32 cellular contexts compared by ENCODE assay signal in the genomic region with DNA sequence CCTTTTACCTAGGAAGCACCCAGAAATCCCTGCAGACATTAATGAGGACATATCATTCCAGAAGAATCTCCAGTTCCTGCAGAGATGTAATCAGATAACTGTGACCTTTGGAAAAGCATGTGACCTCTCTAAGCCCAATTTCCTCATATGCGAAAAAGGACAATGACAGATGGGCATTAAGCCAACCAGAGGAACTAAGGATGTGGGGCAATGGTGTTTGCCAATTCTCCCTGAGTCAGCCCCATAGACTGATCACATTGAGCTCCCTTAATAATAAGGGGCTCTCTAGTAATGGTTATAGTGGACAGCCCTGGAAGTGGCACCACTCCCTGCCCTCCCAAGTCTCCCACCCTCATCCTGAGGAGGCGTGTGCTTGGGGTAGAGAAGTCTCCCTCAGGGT. TPM values are rescaled to one million over a fixed set of nuclear protein-coding genes. Genes with fewer than 3 reads are reported as not detected.
DNase-seq lines count a peak whose midpoint lies in the region; ATAC-seq, FAIRE-seq and TF ChIP-seq lines count a peak whose summit lies in the region.
"Had no signal": no experiment of that assay in that cellular context is flagged by ENCODE, and none has a peak within 500 bp of the region (broad histone marks: within the 10 kb centered on the region; RNA-seq: fewer than 3 reads in every experiment).

No MANE protein-coding gene starts in this region.

- no peak overlapping the region for H3K9ac ChIP-seq in neural progenitor cell

- no peak for FAIRE-seq in A549 (lab: Jason Lieb, UNC)
- FAIRE-seq: GM19239, TTC549 had no signal

- H3K27me3 Mint-ChIP-seq in endothelial cell (ENCODE audit: unreplicated experiment) (peaks cover 10% of the 10 kb centered on the region), neural progenitor cell (ENCODE audit: insufficient read depth, low read depth) (peaks cover 11% of the 10 kb centered on the region)
- H3K27me3 Mint-ChIP-seq: stimulated activated memory B cell treated with anti-CD40 and anti-IgM and Interleukin-4, amounts not matched to agents 10 μg/mL and 1 μg/mL and 100 μg/mL, for 72 hours had no signal

- ATAC-seq in A549, result no peak
- ATAC-seq in HG02678 (IDR thresholded peaks at IDR 0.05; ENCODE audit: unreplicated experiment), result no peak
- ATAC-seq: naive thymus-derived CD8-positive, alpha-beta T cell had no signal

- H3K36me3 Mint-ChIP-seq in endothelial cell (ENCODE audit: low read depth, unreplicated experiment), result peaks cover 5% of the 10 kb centered on the region
- H3K36me3 Mint-ChIP-seq in neural progenitor cell, result no peaks in the 10 kb centered on the region
- H3K36me3 Mint-ChIP-seq: stimulated activated memory B cell treated with anti-CD40 and anti-IgM and Interleukin-4, amounts not matched to agents 10 μg/mL and 1 μg/mL and 100 μg/mL, for 72 hours had no signal

- peaks cover 8% of the 10 kb centered on the region; the same call in 1 of the 3 replicates for H3K4me1 ChIP-seq in A549
- H3K4me1 ChIP-seq in neural progenitor cell, result peaks cover 14% of the 10 kb centered on the region

- H3F3A ChIP-seq in neural progenitor cell (ENCODE audit: low read depth), result peaks cover 3% of the 10 kb centered on the region

- no peak overlapping the region for H2AFZ ChIP-seq in neural progenitor cell (replicated peaks)

- H3K9me3 ChIP-seq in A549 (no peaks in the 10 kb centered on the region), neural progenitor cell (ENCODE audit: low read depth) (no peaks in the 10 kb centered on the region)
- H3K9me3 ChIP-seq: MG63 had no signal

- DNase-seq in A549 (ENCODE audit: low read depth in 1 of 2, low spot score in 1 of 2) (no peak), ELR (ENCODE audit: low read depth) (peak; percentile 13), NOMO-1 treated with DMSO at 0.1 percent for 48 hours (lab: John Stamatoyannopoulos, UW; ENCODE audit: unreplicated experiment) (peak; percentile 56), endothelial cell (ENCODE audit: low spot score) (no peak), neural progenitor cell (ENCODE audit: low spot score) (no peak), pons (ENCODE audit: low spot score) (no peak), midbrain (lab: John Stamatoyannopoulos, UW) (no peak)
- DNase-seq: activated CD4-positive, alpha-beta T cell treated with anti-CD3 and anti-CD28 coated beads for 1 hour; activated gamma-delta T cell; C1 segment of cervical spinal cord; cerebellar nuclear complex; foreskin melanocyte; H9; left cardiac atrium; mesendoderm; naive thymus-derived CD8-positive, alpha-beta T cell; NCI-H146; NCI-H526 treated with DMSO at 0.1 percent for 48 hours; SHP77; spleen; stimulated activated CD4-positive, alpha-beta T cell treated with anti-CD3 and anti-CD28 coated beads, Interleukin-2, amount 100 ng/mL, for 48 hours; T-helper 1 cell had no signal

- TF ChIP-seq EP300 in A549 (IDR thresholded peaks at IDR 0.05), result no peak

- TF ChIP-seq RAD21 in A549 (conservative IDR thresholded peaks at IDR 0.05 in 1 of 2, IDR thresholded peaks at IDR 0.05 in 1 of 2), result no peak

- no peak for TF ChIP-seq CTCF in A549 (IDR thresholded peaks at IDR 0.05)
- no peak for TF ChIP-seq CTCF in endothelial cell (IDR thresholded peaks at IDR 0.05; ENCODE audit: unreplicated experiment)
- no peak for TF ChIP-seq CTCF in neural progenitor cell (IDR thresholded peaks at IDR 0.05)

- POLR2A ChIA-PET in A549 (lab: Yijun Ruan, JAX), result no interaction called here

- H3K27ac ChIP-seq in A549 (no peak overlapping the region), neural progenitor cell (no peak overlapping the region)
- H3K27ac ChIP-seq: spleen had no signal

- no peaks in the 10 kb centered on the region for H3K36me3 ChIP-seq in neural progenitor cell
- H3K36me3 ChIP-seq: MG63, spleen had no signal

- no peak for TF ChIP-seq POLR2A in A549 (IDR thresholded peaks at IDR 0.05; ENCODE audit: low read length)

- H3K27ac Mint-ChIP-seq in endothelial cell (ENCODE audit: unreplicated experiment) (peak overlapping the region; percentile 48), neural progenitor cell (no peak overlapping the region)
- H3K27ac Mint-ChIP-seq: H9; naive thymus-derived CD8-positive, alpha-beta T cell; stimulated activated memory B cell treated with anti-CD40 and anti-IgM and Interleukin-4, amounts not matched to agents 10 μg/mL and 1 μg/mL and 100 μg/mL, for 72 hours had no signal

- CTCF ChIA-PET in A549 (lab: Yijun Ruan, JAX), result interaction anchor here (5.1 to 33.1 kb wide), 2 partner anchors 89 to 121 kb away, joined by 20 to 691 read pairs; no protein-coding TSS in a partner anchor

- WGBS in A549 (ENCODE audit: missing lambda C conversion rate), result 24% methylated on average over 2 of the region's 2 CpGs

- peaks cover 15% of the 10 kb centered on the region for H3K27me3 ChIP-seq in neural progenitor cell
- H3K27me3 ChIP-seq: MG63, spleen had no signal

- H4K20me1 ChIP-seq in neural progenitor cell (ENCODE audit: low read depth), result no peaks in the 10 kb centered on the region

- H3K4me1 Mint-ChIP-seq in endothelial cell (ENCODE audit: unreplicated experiment) (peaks cover 85% of the 10 kb centered on the region), neural progenitor cell (peaks cover 22% of the 10 kb centered on the region)

- H3K4me2 ChIP-seq in A549, result peak overlapping the region; percentile 29; the same call in 1 of the 3 replicates
- no peak overlapping the region for H3K4me2 ChIP-seq in neural progenitor cell

- H3K9me3 Mint-ChIP-seq in endothelial cell (ENCODE audit: unreplicated experiment) (peaks cover 7% of the 10 kb centered on the region), neural progenitor cell (no peaks in the 10 kb centered on the region)
- H3K9me3 Mint-ChIP-seq: stimulated activated memory B cell treated with anti-CD40 and anti-IgM and Interleukin-4, amounts not matched to agents 10 μg/mL and 1 μg/mL and 100 μg/mL, for 72 hours had no signal

- H3K79me2 ChIP-seq in neural progenitor cell (ENCODE audit: low read depth), result no peaks in the 10 kb centered on the region

- peak overlapping the region; percentile 24 for H3K4me3 Mint-ChIP-seq in endothelial cell (ENCODE audit: unreplicated experiment)
- no peak overlapping the region for H3K4me3 Mint-ChIP-seq in neural progenitor cell
- H3K4me3 Mint-ChIP-seq: H9; naive thymus-derived CD8-positive, alpha-beta T cell; stimulated activated memory B cell treated with anti-CD40 and anti-IgM and Interleukin-4, amounts not matched to agents 10 μg/mL and 1 μg/mL and 100 μg/mL, for 72 hours had no signal

- no peak overlapping the region for H3K4me3 ChIP-seq in A549
- H3K4me3 ChIP-seq in neural progenitor cell, result no peak overlapping the region
- H3K4me3 ChIP-seq: MG63, spleen had no signal

TF ChIP-seq in A549, 52 proteins besides CTCF, POLR2A, EP300 and RAD21:
- TF ChIP-seq MAFK (IDR thresholded peaks at IDR 0.05; ENCODE audit: partially characterized antibody), result no peak
- no peak for TF ChIP-seq NPAS2 (CRISPR knock-in tag; IDR thresholded peaks at IDR 0.05; ENCODE audit: borderline replicate concordance)
- TF ChIP-seq GATA3 (IDR thresholded peaks at IDR 0.05; ENCODE audit: borderline replicate concordance), result peak; percentile 46; the same call in 1 of the 2 replicates
- no peak for TF ChIP-seq FOSL2 (IDR thresholded peaks at IDR 0.05)
- TF ChIP-seq FOSL2 (CRISPR knock-in tag; IDR thresholded peaks at IDR 0.05), result no peak

RNA-seq across cellular contexts. Expression of gene FOXI1, which starts 10.0 kb away (rescaled TPM):
- polyA plus RNA-seq in A549 (2011; rRNA removed), result not detected in 2 replicates
- polyA plus RNA-seq in A549 (2012; cell fraction: cytosol; rRNA removed), result 0.01 TPM in 1 of 2 replicates, not detected in the other
- polyA plus RNA-seq in A549 (2012; cell fraction: nucleus; rRNA removed), result 0.06 TPM in 1 of 2 replicates, not detected in the other
- not detected in 3 replicates for polyA plus RNA-seq in A549 (2017; fragmentation: RNase III; extraction: RNeasy Plus Mini Kit Qiagen cat#74134 plus additional on column Dnase treatment)
- polyA minus RNA-seq in A549 (2011; rRNA and poly(A)+ RNA removed), result not detected in 2 replicates
- 2.2 TPM for total RNA-seq in endothelial cell (ENCODE audit: unreplicated experiment)
- total RNA-seq in neural progenitor cell (ENCODE audit: low replicate concordance), result 0.09 TPM in 1 of 2 replicates, not detected in the other
- total RNA-seq: H9; left cardiac atrium; naive thymus-derived CD8-positive, alpha-beta T cell; OCI-LY7; omental fat pad; renal cortical epithelial cell; spleen; urinary bladder had no signal
- polyA plus RNA-seq: esophagus; naive thymus-derived CD8-positive, alpha-beta T cell; spleen; urinary bladder had no signal

Comparison
In these comparisons a context has a peak if more than half of its experiments do, and no peak if none do; other contexts are left out.
1. DNase-seq: peak in ELR (single experiment) and NOMO-1 treated with DMSO at 0.1 percent for 48 hours (single experiment); none in A549 (0 of 2), endothelial cell (single experiment), neural progenitor cell (single experiment), pons (single experiment) and midbrain (single experiment).